19 cellular contexts compared by ENCODE assay signal in the genomic region with DNA sequence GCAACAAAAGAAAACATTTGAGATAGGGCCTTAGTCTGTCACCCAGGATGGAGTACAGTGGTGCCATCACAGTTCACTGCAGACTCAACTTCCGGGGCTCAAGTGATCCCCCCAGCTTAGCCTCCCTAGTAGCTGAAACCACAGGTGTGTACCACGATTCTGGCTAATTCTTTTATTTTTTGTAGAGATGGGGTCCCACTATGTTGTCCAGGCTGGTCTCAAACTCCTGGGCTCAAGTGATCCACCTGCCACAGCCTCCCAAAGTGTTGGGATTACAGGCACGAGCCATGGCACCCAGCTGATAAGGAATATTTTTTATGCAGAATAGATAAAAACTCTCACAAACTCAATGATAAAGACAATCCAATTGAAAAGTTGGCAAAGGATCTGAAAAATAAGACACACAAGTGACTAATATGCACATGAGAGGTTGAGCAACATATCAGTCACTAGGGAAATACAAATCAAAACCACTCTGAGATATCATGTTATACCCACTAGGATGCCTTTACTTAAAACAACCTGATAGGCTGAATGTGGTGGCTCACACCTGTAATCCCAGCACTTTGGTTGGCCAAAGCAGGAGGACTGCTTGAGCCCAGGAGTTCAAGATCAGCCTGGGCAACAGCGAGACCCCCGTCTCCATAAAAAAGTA. TPM values are rescaled to one million over a fixed set of nuclear protein-coding genes. Genes with fewer than 3 reads are reported as not detected.
DNase-seq lines count a peak whose midpoint lies in the region; ATAC-seq and TF ChIP-seq lines count a peak whose summit lies in the region.
"Had no signal": no experiment of that assay in that cellular context is flagged by ENCODE, and none has a peak within 500 bp of the region (broad histone marks: within the 10 kb centered on the region; RNA-seq: fewer than 3 reads in every experiment).

No MANE protein-coding gene starts in this region.

- no peaks in the 10 kb centered on the region for H3K9me3 Mint-ChIP-seq in HFFc6

- H3K36me3 Mint-ChIP-seq in HFFc6 (ENCODE audit: low read depth) = peaks cover 29% of the 10 kb centered on the region

- TF ChIP-seq CTCF in HFFc6 (IDR thresholded peaks at IDR 0.05) (no peak), RWPE1 (conservative IDR thresholded peaks at IDR 0.05; ENCODE audit: low read depth) (no peak), fibroblast of mammary gland (conservative IDR thresholded peaks at IDR 0.05; ENCODE audit: control insufficient read depth, insufficient read depth, low read depth, low read length) (no peak)

- no peak overlapping the region for H3K27ac Mint-ChIP-seq in HFFc6
- H3K27ac Mint-ChIP-seq: naive thymus-derived CD8-positive, alpha-beta T cell had no signal

- no peak overlapping the region for H3K4me3 Mint-ChIP-seq in HFFc6
- H3K4me3 Mint-ChIP-seq: naive thymus-derived CD8-positive, alpha-beta T cell had no signal

- no peaks in the 10 kb centered on the region for H3K4me1 Mint-ChIP-seq in HFFc6 (ENCODE audit: low read depth)
- H3K4me1 Mint-ChIP-seq: naive thymus-derived CD8-positive, alpha-beta T cell had no signal

- H3K4me3 ChIP-seq in fibroblast of mammary gland (ENCODE audit: control insufficient read depth, low read depth, low read length) (no peak overlapping the region), skeletal muscle cell (ENCODE audit: low read depth, low read length) (no peak overlapping the region)
- H3K4me3 ChIP-seq: GM12878, heart right ventricle, lung, suprapubic skin had no signal

- DNase-seq in HFFc6 (peak; percentile 5), RWPE1 (ENCODE audit: low spot score) (peak; percentile 5), fibroblast of mammary gland (ENCODE audit: low read depth) (peak; percentile 88), skeletal muscle cell (ENCODE audit: low read depth) (peak; percentile 22)
- DNase-seq: amygdala; GDM1; heart right ventricle; naive thymus-derived CD8-positive, alpha-beta T cell; NCI-H1436; NCI-H345; NK-92 treated with Interleukin-12 subunit alpha and Interleukin-12 subunit beta, amount 100 ng/mL, for 24 hours had no signal

- ATAC-seq in HG03571 (IDR thresholded peaks at IDR 0.05; ENCODE audit: unreplicated experiment) (no peak), GM19023 (IDR thresholded peaks at IDR 0.05; ENCODE audit: unreplicated experiment) (no peak), HG03432 (IDR thresholded peaks at IDR 0.05; ENCODE audit: unreplicated experiment) (no peak)
- ATAC-seq: activated CD4-positive, CD25-positive, alpha-beta regulatory T cell treated with anti-CD3 and anti-CD28 coated beads, Interleukin-2, amount 50 U/mL, for 24 hours; GM12878; heart right ventricle; naive thymus-derived CD8-positive, alpha-beta T cell had no signal

- no peak overlapping the region for H3K27ac ChIP-seq in RWPE1
- H3K27ac ChIP-seq: heart right ventricle, parathyroid adenoma, suprapubic skin had no signal

- CTCF ChIA-PET in RWPE1 (lab: Yijun Ruan, JAX) = no interaction called here

- no peaks in the 10 kb centered on the region for H3K27me3 Mint-ChIP-seq in HFFc6 (ENCODE audit: insufficient read depth)
- H3K27me3 Mint-ChIP-seq: naive thymus-derived CD8-positive, alpha-beta T cell had no signal

- POLR2A ChIA-PET in RWPE1 (lab: Yijun Ruan, JAX; ENCODE audit: low non-redundant PET) = no interaction called here

RNA-seq across cellular contexts. Expression of gene CLTCL1, which starts 33.9 kb away (rescaled TPM):
- total RNA-seq in HFFc6 (2021; fragmentation: NEBNext Ultra II Directional; extraction: Animal tissue kit (Norgen Biotek cat#: 25700)) = 1 to 10 TPM; 6.3 to 9.0 (median 7.3) TPM

Comparison
In these comparisons a context has a peak if more than half of its experiments do, and no peak if none do; other contexts are left out.
1. DNase-seq: peak in every context shown above with its lines; median percentile 88 in fibroblast of mammary gland; 22 in skeletal muscle cell; 5 in HFFc6; 5 in RWPE1.